ENCODE assay signal across 8 cellular contexts in the genomic region with DNA sequence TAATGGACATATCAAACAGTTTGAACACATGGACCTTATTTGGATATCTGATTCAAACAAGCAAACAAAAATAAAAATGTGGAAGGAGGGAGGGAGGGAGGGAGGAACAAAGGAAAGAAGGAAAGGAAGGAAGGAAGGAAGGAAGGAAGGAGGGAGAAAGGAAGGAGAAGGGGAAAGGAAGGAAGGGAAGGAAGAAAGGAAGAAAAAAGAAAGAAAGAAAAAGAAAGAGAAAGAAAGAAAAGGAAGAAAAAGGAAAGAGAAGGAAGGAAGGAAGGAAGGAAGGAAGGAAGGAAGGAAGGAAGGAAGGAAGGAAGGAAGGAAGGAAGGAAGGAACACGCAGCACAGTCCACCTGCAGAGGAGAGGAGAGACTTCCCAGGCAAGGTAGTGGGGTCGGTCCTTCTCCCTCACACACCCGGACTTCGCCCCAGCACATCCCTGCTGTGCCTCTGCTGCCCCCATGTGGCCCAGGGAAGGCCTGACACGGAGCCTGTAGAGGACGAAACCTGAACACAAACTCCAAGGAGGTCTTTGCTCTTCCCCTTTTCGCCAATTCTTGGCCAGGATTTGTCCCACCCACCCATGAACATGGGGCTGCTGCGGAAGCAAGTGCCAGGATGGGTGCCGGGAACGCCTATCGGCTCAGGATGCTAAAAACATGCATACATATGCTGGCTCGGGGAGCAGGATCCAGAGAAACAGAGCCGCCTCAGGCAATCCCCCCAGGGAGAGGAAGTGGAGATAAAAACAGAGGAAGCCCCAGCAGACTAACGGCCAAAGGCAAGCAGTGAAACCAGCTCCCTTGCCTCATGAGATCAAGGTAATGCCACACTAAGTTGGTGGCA.
A peak's percentile ranks its signal among the peaks of the same experiment; 100 is the strongest.
DNase-seq lines count a peak whose midpoint lies in the region; ATAC-seq and TF ChIP-seq lines count a peak whose summit lies in the region.

No MANE protein-coding gene starts in this region.

- ATAC-seq in GM18861 (IDR thresholded peaks at IDR 0.05; ENCODE audit: unreplicated experiment) (peak; percentile 52), HG03097 (IDR thresholded peaks at IDR 0.05; ENCODE audit: low FRiP score, unreplicated experiment) (peak; percentile 72)

- peak; percentile 98 for TF ChIP-seq CTCF in AG04449 (IDR thresholded peaks at IDR 0.05; ENCODE audit: insufficient read depth, low read length, missing control alignments)
- TF ChIP-seq CTCF in cardiac fibroblast (IDR thresholded peaks at IDR 0.05; ENCODE audit: low read depth, low read length) = peak; percentile 98

- DNase-seq in AG04449 (ENCODE audit: low read depth, low spot score) (no peak), NCI-H2196 treated with DMSO at 0.1 percent for 48 hours (lab: John Stamatoyannopoulos, UW; ENCODE audit: unreplicated experiment) (peak; percentile 45), cardiac fibroblast (ENCODE audit: low read depth in 2 of 2) (peak; percentile 82 to 84), kidney tubule cell (ENCODE audit: low spot score) (peak; percentile 78)
- peak; percentile 49 for DNase-seq in activated CD4-positive, CD25-positive, alpha-beta regulatory T cell treated with anti-CD3 and anti-CD28 coated beads, Interleukin-2, amount 50 U/mL, for 16 hours (ENCODE audit: low read depth, low spot score)
- DNase-seq in stimulated activated CD4-positive, alpha-beta T cell treated with anti-CD3 and anti-CD28 coated beads, Interleukin-1b, Interleukin-23, amount 100 ng/mL, for 4 hours (ENCODE audit: low read depth in 2 of 2) = peak; percentile 70

- no peak overlapping the region for H3K4me3 ChIP-seq in AG04449 (ENCODE audit: low read depth, low read length)
- no peak overlapping the region for H3K4me3 ChIP-seq in cardiac fibroblast (replicated peaks in 1 of 2; ENCODE audit: low read depth in 2 of 2, low read length in 2 of 2)

- POLR2A ChIA-PET in AG04449 (lab: Yijun Ruan, JAX) = no interaction called here

- CTCF ChIA-PET in AG04449 (lab: Yijun Ruan, JAX) = interaction anchor here (0.7 to 20.4 kb wide), 22 partner anchors 8 to 298 kb away, joined by 3 to 831 read pairs (median 4); partner anchors contain the start of gene CREB3L2
